In genomic region chr1:153796786-153797659, GRCh38 we compare ENCODE assay signal across 8 cellular contexts. TPM values are rescaled to one million over a fixed set of nuclear protein-coding genes. Genes with fewer than 3 reads are reported as not detected.
A peak's percentile ranks its signal among the peaks of the same experiment; 100 is the strongest.
DNase-seq lines count a peak whose midpoint lies in the region; ATAC-seq, FAIRE-seq and TF ChIP-seq lines count a peak whose summit lies in the region.

No MANE protein-coding gene starts in this region.

- BruUV-seq in Calu3 (replicated peaks; lab: Mats Ljungman, UMichigan), result TSS peak; percentile 15

- no peaks in the 10 kb centered on the region for H3K79me2 ChIP-seq in H9 (ENCODE audit: insufficient read depth, low read length)
- no peaks in the 10 kb centered on the region for H3K79me2 ChIP-seq in keratinocyte (ENCODE audit: control insufficient read depth, insufficient read depth, low read length)

- H3K27me3 ChIP-seq in H9 (ENCODE audit: insufficient read depth, low read length) (no peaks in the 10 kb centered on the region), WERI-Rb-1 (ENCODE audit: insufficient read depth, low read depth, severe bottlenecking) (no peaks in the 10 kb centered on the region), brain microvascular endothelial cell (replicated peaks) (no peaks in the 10 kb centered on the region), keratinocyte (ENCODE audit: control insufficient read depth, extremely low read depth, insufficient read depth, low read length) (no peaks in the 10 kb centered on the region)

- H3K4me3 Mint-ChIP-seq in Calu3 (ENCODE audit: low read depth, unreplicated experiment) (no peak overlapping the region), H9 (peak overlapping the region in 1 of 2 experiments; percentile 38; a peak in 1 of 5 replicates)

- dilution Hi-C loops in keratinocyte (cut with MboI; ENCODE audit: extremely low pct_ligation_motif_present, low sequenced_read_pairs), result no loop called here

- H3K79me1 ChIP-seq in H9 (ENCODE audit: insufficient read depth, low read depth, low read length, poor library complexity, severe bottlenecking), result no peaks in the 10 kb centered on the region

- H3K9ac ChIP-seq in H9 (ENCODE audit: extremely low read depth, insufficient read length, low read length) (no peak overlapping the region), keratinocyte (ENCODE audit: control insufficient read depth, extremely low read depth, insufficient read depth, low read length) (no peak overlapping the region)

- no peaks in the 10 kb centered on the region for H3K9me3 ChIP-seq in H9 (ENCODE audit: control insufficient read depth, low read depth, low read length)
- no peaks in the 10 kb centered on the region for H3K9me3 ChIP-seq in WERI-Rb-1 (ENCODE audit: severe bottlenecking)
- no peaks in the 10 kb centered on the region for H3K9me3 ChIP-seq in keratinocyte (ENCODE audit: control insufficient read depth, low read depth, low read length)

- no peak for ATAC-seq in HG03457 (IDR thresholded peaks at IDR 0.05; ENCODE audit: unreplicated experiment)

- no peaks in the 10 kb centered on the region for H3K23me2 ChIP-seq in H9 (ENCODE audit: insufficient read length, low read depth, low read length, poor library complexity, severe bottlenecking)

- CTCF ChIA-PET in Calu3 (lab: Charles Lee), result interaction anchor here (0.6 to 1.4 kb wide), 6 partner anchors 11 to 404 kb away, joined by 3 to 4 read pairs (median 3); partner anchors contain the start of genes RAB13 and SLC39A1

- H3K27me3 Mint-ChIP-seq in Calu3 (ENCODE audit: unreplicated experiment) (peaks cover 26% of the 10 kb centered on the region), H9 (ENCODE audit: low read depth) (peaks cover 4% of the 10 kb centered on the region)

- H3K4me2 ChIP-seq in H9 (ENCODE audit: insufficient read depth, insufficient read length, low read length), result no peak overlapping the region
- no peak overlapping the region for H3K4me2 ChIP-seq in keratinocyte (ENCODE audit: control insufficient read depth, extremely low read depth, insufficient read depth, low read depth, low read length)

- peak; percentile 88 for DNase-seq in Calu3
- DNase-seq in H9, result peak; percentile 84
- DNase-seq in NCI-H2029 treated with DMSO at 0.1 percent for 48 hours (lab: John Stamatoyannopoulos, UW), result peak; percentile 50
- peak; percentile 95 for DNase-seq in WERI-Rb-1
- peak; percentile 59 for DNase-seq in brain microvascular endothelial cell
- DNase-seq in keratinocyte (ENCODE audit: low read depth, low spot score), result no peak
- DNase-seq in stimulated activated CD4-positive, alpha-beta T cell treated with anti-CD3 and anti-CD28 coated beads, Interleukin-2, amount 100 ng/mL, for 4 hours (ENCODE audit: low read depth), result peak; percentile 75

- intact Hi-C loops in Calu3 (cut with micrococcal nuclease; ENCODE audit: unreplicated experiment), result loop anchor here (1.0 kb wide), 1 partner anchor 189 kb away; the partner anchor contains the start of gene RAB13

- H3K36me3 Mint-ChIP-seq in Calu3 (ENCODE audit: insufficient read depth, unreplicated experiment) (peaks cover 8% of the 10 kb centered on the region), H9 (ENCODE audit: insufficient read depth in 1 of 3, low read depth in 3 of 3) (no peaks in the 10 kb centered on the region; a peak in 1 of 7 replicates)

- H2BK12ac ChIP-seq in H9 (ENCODE audit: insufficient read length, low read depth, low read length), result no peak overlapping the region

- no peak overlapping the region for H3K23ac ChIP-seq in H9 (ENCODE audit: insufficient read length, low read depth, low read length)

- H3T11ph ChIP-seq in H9 (ENCODE audit: low read length), result no peak overlapping the region

- H4K91ac ChIP-seq in H9 (ENCODE audit: insufficient read length, low read depth, low read length), result no peak overlapping the region

- H4K5ac ChIP-seq in H9 (ENCODE audit: insufficient read length, low read depth, low read length), result no peak overlapping the region

- H2AFZ ChIP-seq in H9 (ENCODE audit: low read length) (no peak overlapping the region), keratinocyte (ENCODE audit: control insufficient read depth, low read length) (no peak overlapping the region)

- in situ Hi-C loops in brain microvascular endothelial cell (cut with HindIII; ENCODE audit: low pct_ligation_motif_present, low sequenced_read_pairs), result no loop called here

- H3K14ac ChIP-seq in H9 (ENCODE audit: insufficient read depth, low read length), result no peak overlapping the region

- no peak overlapping the region for H3K4ac ChIP-seq in H9 (ENCODE audit: low read depth, low read length)

- H2BK5ac ChIP-seq in H9 (ENCODE audit: insufficient read length, low read length), result no peak overlapping the region

- H2AK5ac ChIP-seq in H9 (ENCODE audit: insufficient read length, low read length), result no peak overlapping the region

- no peaks in the 10 kb centered on the region for H4K20me1 ChIP-seq in H9 (ENCODE audit: control insufficient read depth, insufficient read depth, insufficient read length)
- H4K20me1 ChIP-seq in keratinocyte (ENCODE audit: control insufficient read depth, extremely low read depth, insufficient read depth, low read length), result no peaks in the 10 kb centered on the region

- H3K4me1 Mint-ChIP-seq in Calu3 (ENCODE audit: low read depth, unreplicated experiment), result no peaks in the 10 kb centered on the region
- peaks cover 35 to 46% of the 10 kb centered on the region in 2 experiments for H3K4me1 Mint-ChIP-seq in H9

- FAIRE-seq in keratinocyte (lab: Jason Lieb, UNC), result peak; percentile 85

- H3K4me3 ChIP-seq in WERI-Rb-1 (ENCODE audit: low read depth, low read length) (no peak overlapping the region), brain microvascular endothelial cell (ENCODE audit: low read depth, low read length) (no peak overlapping the region), keratinocyte (ENCODE audit: control insufficient read depth in 2 of 3, extremely low read depth in 1 of 3, insufficient read depth in 2 of 3, low read depth in 1 of 3, low read length in 3 of 3) (no peak overlapping the region)

- peak; percentile 96 for TF ChIP-seq CTCF in Calu3 (IDR thresholded peaks at IDR 0.05; ENCODE audit: unreplicated experiment)
- TF ChIP-seq CTCF in H9 (conservative IDR thresholded peaks at IDR 0.05), result peak; percentile 94
- TF ChIP-seq CTCF in WERI-Rb-1 (IDR thresholded peaks at IDR 0.05; ENCODE audit: low read depth, low read length), result peak; percentile 99
- peak; percentile 87 for TF ChIP-seq CTCF in brain microvascular endothelial cell (IDR thresholded peaks at IDR 0.05; ENCODE audit: low read depth, low read length, missing control alignments)
- TF ChIP-seq CTCF in keratinocyte (optimal IDR thresholded peaks at IDR 0.05 in 1 of 3, IDR thresholded peaks at IDR 0.05 in 1 of 3, conservative IDR thresholded peaks at IDR 0.05 in 1 of 3; ENCODE audit: extremely low read depth in 1 of 3, insufficient read depth in 2 of 3, low read length in 3 of 3), result peak; percentile 80 to 86 (median 83)

- H3K27ac ChIP-seq in H9 (ENCODE audit: insufficient read length, low read depth, low read length) (no peak overlapping the region), WERI-Rb-1 (no peak overlapping the region), brain microvascular endothelial cell (no peak overlapping the region), keratinocyte (ENCODE audit: control insufficient read depth, insufficient read depth, low read length) (no peak overlapping the region)

- no CpG with 5 or more reads among the region's 26 CpGs for WGBS in H9 (ENCODE audit: extremely low coverage, insufficient read length, low lambda C conversion rate)

- no peak overlapping the region for H4K8ac ChIP-seq in H9 (replicated peaks; ENCODE audit: insufficient read length, low read depth, low read length)

- no peak overlapping the region for H3K27ac Mint-ChIP-seq in Calu3 (ENCODE audit: unreplicated experiment)
- H3K27ac Mint-ChIP-seq in H9, result peak overlapping the region in 2 of 3 experiments; percentile 53 to 56; a peak in 3 of 7 replicates

- peaks cover 3% of the 10 kb centered on the region; the same call in 1 of the 2 replicates for H3K36me3 ChIP-seq in WERI-Rb-1
- H3K36me3 ChIP-seq in brain microvascular endothelial cell (replicated peaks), result no peaks in the 10 kb centered on the region
- H3K36me3 ChIP-seq in keratinocyte (ENCODE audit: control insufficient read depth in 2 of 2, extremely low read depth in 1 of 2, insufficient read depth in 2 of 2, low read length in 2 of 2), result peaks cover 0 to 6% of the 10 kb centered on the region in 2 experiments

- no peak overlapping the region for H3K56ac ChIP-seq in H9 (ENCODE audit: insufficient read length, low read depth, low read length)

- H2BK120ac ChIP-seq in H9 (ENCODE audit: low read depth, low read length, poor library complexity, severe bottlenecking), result no peak overlapping the region

- no peaks in the 10 kb centered on the region for H3K9me3 Mint-ChIP-seq in Calu3 (ENCODE audit: low read depth, unreplicated experiment)
- no peaks in the 10 kb centered on the region for H3K9me3 Mint-ChIP-seq in H9

- H3K4me1 ChIP-seq in H9 (ENCODE audit: insufficient read depth, low read length), result no peaks in the 10 kb centered on the region
- no peaks in the 10 kb centered on the region for H3K4me1 ChIP-seq in keratinocyte (ENCODE audit: control insufficient read depth, extremely low read depth, insufficient read depth, low read length)

- no peak overlapping the region for H3K18ac ChIP-seq in H9 (ENCODE audit: insufficient read length, low read depth, low read length)

- no peak overlapping the region for H2BK20ac ChIP-seq in H9 (ENCODE audit: low read depth, low read length, poor library complexity, severe bottlenecking)

- H2BK15ac ChIP-seq in H9 (ENCODE audit: low read depth, low read length), result no peak overlapping the region

- no peaks in the 10 kb centered on the region for H3K9me1 ChIP-seq in keratinocyte (ENCODE audit: control insufficient read depth, extremely low read depth, insufficient read depth, low read length)

RNA-seq across cellular contexts. Expression of gene SLC27A3, which starts 21.8 kb away (rescaled TPM):
- total RNA-seq in Calu3 (2022) (9.0 and 11.9 TPM in 2 replicates), H9 (2021) (42.0 and 45.3 TPM in 2 replicates)
- polyA plus RNA-seq in keratinocyte, result 7.4 to 9.6 TPM (median 8.2 TPM) in 3 replicates
- 1.4 TPM for polyA plus RNA-seq in keratinocyte (2011; ENCODE audit: low read depth)
- 2.9 and 3.0 TPM in 2 replicates for polyA plus RNA-seq in keratinocyte (2011; cell fraction: cytosol; rRNA removed)
- polyA plus RNA-seq in keratinocyte (2011; cell fraction: nucleus; rRNA removed), result 22.0 and 28.3 TPM in 2 replicates
- 2.5 and 8.0 TPM in 2 replicates for polyA plus RNA-seq in keratinocyte (2012; ENCODE audit: low replicate concordance)
- 9.4 to 19.4 TPM (median 15.2 TPM) in 3 replicates for polyA minus RNA-seq in keratinocyte
- polyA minus RNA-seq in keratinocyte (2011; cell fraction: cytosol; rRNA and poly(A)+ RNA removed), result 5.2 TPM
- 7.4 and 7.7 TPM in 2 replicates for polyA minus RNA-seq in keratinocyte (2011; cell fraction: nucleus; rRNA and poly(A)+ RNA removed)
